In genomic region chr14:68401855-68402254, GRCh38 we compare ENCODE assay signal across 1 cellular context.
TF ChIP-seq lines count a peak whose summit lies in the region.

No MANE protein-coding gene starts in this region.

TF ChIP-seq in GM12878, 131 proteins besides CTCF, POLR2A, EP300 and RAD21 (continued from another document):
- TF ChIP-seq TCF7 (IDR thresholded peaks at IDR 0.05; ENCODE audit: borderline replicate concordance) (peak; percentile 80), SREBF2 (IDR thresholded peaks at IDR 0.05; ENCODE audit: low read length) (no peak), CBX5 (IDR thresholded peaks at IDR 0.05; ENCODE audit: low read depth) (peak; percentile 88), PAX5 (IDR thresholded peaks at IDR 0.05; ENCODE audit: borderline replicate concordance, low read depth, low read length) (peak; percentile 79; the same call in 1 of the 2 replicates), CBFB (IDR thresholded peaks at IDR 0.05; ENCODE audit: low read depth) (peak; percentile 92; the same call in 1 of the 2 replicates), STAT1 (conservative IDR thresholded peaks at IDR 0.05) (no peak), SIX5 (IDR thresholded peaks at IDR 0.05; ENCODE audit: low read depth, low read length, severe bottlenecking) (no peak), SUPT20H (IDR thresholded peaks at IDR 0.05; ENCODE audit: borderline replicate concordance, control insufficient read depth, low read depth, low read length) (no peak), PRDM15 (CRISPR knock-in tag; IDR thresholded peaks at IDR 0.05) (no peak), NR2C1 (IDR thresholded peaks at IDR 0.05) (peak; percentile 81), SPI1 (IDR thresholded peaks at IDR 0.05; ENCODE audit: borderline replicate concordance, insufficient read depth, low read depth, low read length) (peak; percentile 51), E4F1 (IDR thresholded peaks at IDR 0.05; ENCODE audit: borderline replicate concordance, partially characterized antibody) (no peak), RELA (IDR thresholded peaks at IDR 0.05; ENCODE audit: borderline replicate concordance, partially characterized antibody) (peak; percentile 20), REST (IDR thresholded peaks at IDR 0.05; ENCODE audit: low read depth, low read length) (0 out of 2 replicates have a peak, but pooled peaks have one; percentile 7), SRF (IDR thresholded peaks at IDR 0.05; ENCODE audit: low read depth in 2 of 2, low read length in 2 of 2) (no peak), BRCA1 (IDR thresholded peaks at IDR 0.05; ENCODE audit: low read depth, low read length) (no peak)
